8 cellular contexts compared by ENCODE assay signal in genomic region chr17:58335779-58336455, GRCh38. TPM values are rescaled to one million over a fixed set of nuclear protein-coding genes. Genes with fewer than 3 reads are reported as not detected.
DNase-seq lines count a peak whose midpoint lies in the region; ATAC-seq and TF ChIP-seq lines count a peak whose summit lies in the region.

No MANE protein-coding gene starts in this region.

- H3K9ac ChIP-seq in trophoblast cell (ENCODE audit: low read length): no peak overlapping the region

- WGBS in trophoblast cell (ENCODE audit: extremely low coverage, insufficient coverage, insufficient read length): no CpG with 5 or more reads among the region's 4 CpGs

- H3K79me2 ChIP-seq in trophoblast cell (ENCODE audit: control insufficient read depth, insufficient read depth, low read length, poor library complexity): peaks cover 3% of the 10 kb centered on the region

- H3K36me3 Mint-ChIP-seq in type B pancreatic cell: no peaks in the 10 kb centered on the region

- H3K14ac ChIP-seq in trophoblast cell (ENCODE audit: low read length): peak overlapping the region; percentile 32

- H2BK5ac ChIP-seq in trophoblast cell (ENCODE audit: low read depth, low read length, poor library complexity): peak overlapping the region; percentile 5

- no peaks in the 10 kb centered on the region for H3K36me3 ChIP-seq in breast epithelium
- H3K36me3 ChIP-seq in trophoblast cell (ENCODE audit: control insufficient read depth in 1 of 2, insufficient read depth in 2 of 2, low read length in 2 of 2): no peaks in the 10 kb centered on the region

- H2BK120ac ChIP-seq in trophoblast cell (ENCODE audit: insufficient read depth, low read length, poor library complexity): peak overlapping the region; percentile 14

- TF ChIP-seq POLR2A in breast epithelium (IDR thresholded peaks at IDR 0.05): no peak

- H3K27ac Mint-ChIP-seq in type B pancreatic cell: no peak overlapping the region

- H3K4me1 Mint-ChIP-seq in type B pancreatic cell (ENCODE audit: unreplicated experiment): peaks cover 21% of the 10 kb centered on the region

- no peak overlapping the region for H3K4me2 ChIP-seq in trophoblast cell (ENCODE audit: low read length)

- peak; percentile 12 for DNase-seq in NCI-H2196 (lab: John Stamatoyannopoulos, UW; ENCODE audit: unreplicated experiment)
- DNase-seq in NCI-H2196 treated with DMSO at 0.1 percent for 48 hours (lab: John Stamatoyannopoulos, UW; ENCODE audit: unreplicated experiment): no peak
- DNase-seq in SW480 (ENCODE audit: low spot score): peak; percentile 76
- DNase-seq in breast epithelium (ENCODE audit: low spot score in 2 of 2): peak; percentile 65 to 83
- DNase-seq in trophoblast cell: no peak
- no peak for DNase-seq in SHP77 (lab: John Stamatoyannopoulos, UW)
- no peak for DNase-seq in type B pancreatic cell (ENCODE audit: extremely low spot score, unreplicated experiment)

- H4K91ac ChIP-seq in trophoblast cell (ENCODE audit: low read depth, low read length): peak overlapping the region; percentile 42

- H3K4me3 ChIP-seq in breast epithelium: no peak overlapping the region
- H3K4me3 ChIP-seq in trophoblast cell (ENCODE audit: low read depth, low read length): no peak overlapping the region

- no peak for TF ChIP-seq CTCF in breast epithelium (IDR thresholded peaks at IDR 0.05)
- no peak for TF ChIP-seq CTCF in type B pancreatic cell (conservative IDR thresholded peaks at IDR 0.05)

- H2AFZ ChIP-seq in trophoblast cell (ENCODE audit: insufficient read depth, low read length, poor library complexity): no peak overlapping the region

- peak overlapping the region; percentile 24 for H2BK12ac ChIP-seq in trophoblast cell (ENCODE audit: low read length)

- H3K79me1 ChIP-seq in trophoblast cell (ENCODE audit: low read length): peaks cover 26% of the 10 kb centered on the region

- H3K9me3 Mint-ChIP-seq in type B pancreatic cell: no peaks in the 10 kb centered on the region

- H3K4me1 ChIP-seq in breast epithelium (peaks cover 12 to 22% of the 10 kb centered on the region in 2 donors), trophoblast cell (ENCODE audit: control insufficient read depth in 1 of 2, insufficient read depth in 2 of 2, low read length in 2 of 2) (peaks cover 37 to 42% of the 10 kb centered on the region in 2 experiments)

- no peaks in the 10 kb centered on the region for H3K27me3 Mint-ChIP-seq in type B pancreatic cell

- H3K4me3 Mint-ChIP-seq in type B pancreatic cell: no peak overlapping the region

- H3K23ac ChIP-seq in trophoblast cell (ENCODE audit: low read length): no peak overlapping the region

- no peak overlapping the region for H4K12ac ChIP-seq in trophoblast cell (ENCODE audit: low read depth, low read length)

- H4K8ac ChIP-seq in trophoblast cell (ENCODE audit: low read depth, low read length): peak overlapping the region; percentile 22

- no peak overlapping the region for H2AK5ac ChIP-seq in trophoblast cell (ENCODE audit: low read length)

- intact Hi-C loops in breast epithelium (cut with DNase I; ENCODE audit: low total_unique reads): loop anchor here (1.0 kb wide), 1 partner anchor 13 kb away; no protein-coding TSS in a partner anchor

- H3K18ac ChIP-seq in trophoblast cell (ENCODE audit: low read length): no peak overlapping the region

- no peaks in the 10 kb centered on the region for H3K9me3 ChIP-seq in breast epithelium
- H3K9me3 ChIP-seq in trophoblast cell (ENCODE audit: insufficient read depth, low read depth, low read length): no peaks in the 10 kb centered on the region

- peak overlapping the region; percentile 81 to 89 for H3K27ac ChIP-seq in breast epithelium
- H3K27ac ChIP-seq in trophoblast cell (ENCODE audit: low read depth, low read length): peak overlapping the region; percentile 7

- H3K27me3 ChIP-seq in breast epithelium (no peaks in the 10 kb centered on the region), trophoblast cell (ENCODE audit: insufficient read depth, low read length) (no peaks in the 10 kb centered on the region)

- ATAC-seq in GM19452 (IDR thresholded peaks at IDR 0.05; ENCODE audit: unreplicated experiment): no peak

- H3K4ac ChIP-seq in trophoblast cell (ENCODE audit: low read depth, low read length): no peak overlapping the region

RNA-seq across cellular contexts. Expression of gene TSPOAP1, which starts 7.3 kb away (rescaled TPM):
- 10 to 100 TPM in 2 of 3 donors, 1 to 10 TPM in 1; 2.6 to 42.1 (median 26.9) TPM for total RNA-seq in breast epithelium
- 1.1 and 1.3 TPM in 2 replicates for polyA plus RNA-seq in trophoblast cell (2013)
- total RNA-seq in type B pancreatic cell (ENCODE audit: low replicate concordance): 9.7 and 18.4 TPM in 2 replicates

RNA-seq across cellular contexts. Expression of gene SUPT4H1, which starts 16.1 kb away (rescaled TPM):
- total RNA-seq in breast epithelium (10 to 100 TPM; 46.4 to 61.6 (median 48.2) TPM), type B pancreatic cell (ENCODE audit: low replicate concordance) (75.7 and 82.9 TPM in 2 replicates)
- polyA plus RNA-seq in trophoblast cell (2013): 63.5 and 64.6 TPM in 2 replicates

RNA-seq across cellular contexts. Expression of gene MPO, which starts 55.2 kb away (rescaled TPM):
- total RNA-seq in breast epithelium (under 1 TPM in 1 of 3 donors, not detected in 2; 0.16 TPM), type B pancreatic cell (ENCODE audit: low replicate concordance) (not detected in 2 replicates)
- not detected in 2 replicates for polyA plus RNA-seq in trophoblast cell (2013)

Comparison
In these comparisons a context has a peak if more than half of its experiments do, and no peak if none do; other contexts are left out.
1. DNase-seq: peak in NCI-H2196 (single experiment), SW480 (single experiment) and breast epithelium (2 of 2); none in NCI-H2196 treated with DMSO at 0.1 percent for 48 hours (single experiment), trophoblast cell (0 of 2), SHP77 (0 of 2) and type B pancreatic cell (single experiment).